ENCODE assay signal across 10 cellular contexts in the genomic region with DNA sequence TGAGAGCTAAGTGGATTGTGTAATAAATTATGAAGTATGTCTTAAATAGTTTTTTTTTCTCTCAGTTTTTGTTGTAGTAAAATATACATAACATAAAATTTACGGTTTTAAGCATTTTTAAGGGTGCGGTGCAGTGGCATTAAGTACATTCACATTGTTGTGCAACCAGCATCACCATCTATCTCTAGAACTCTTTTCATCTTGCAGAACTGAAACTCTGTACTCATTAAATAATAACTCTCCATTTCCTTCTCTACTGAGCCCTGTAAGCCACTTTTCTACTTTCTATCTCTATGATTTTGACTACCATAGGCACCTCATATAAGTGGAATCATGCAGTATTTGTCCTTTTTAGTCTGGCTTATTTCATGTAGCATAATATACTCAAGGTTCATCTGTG.
DNase-seq lines count a peak whose midpoint lies in the region; ATAC-seq and TF ChIP-seq lines count a peak whose summit lies in the region.
"Had no signal": no experiment of that assay in that cellular context is flagged by ENCODE, and none has a peak within 500 bp of the region (broad histone marks: within the 10 kb centered on the region; RNA-seq: fewer than 3 reads in every experiment).

No MANE protein-coding gene starts in this region.

- H3K9me3 ChIP-seq in colonic mucosa = no peaks in the 10 kb centered on the region
- H3K9me3 ChIP-seq: mucosa of descending colon had no signal

- H3K9ac ChIP-seq in colonic mucosa (ENCODE audit: low read depth in 2 of 2, low read length in 2 of 2) = no peak overlapping the region

- no peaks in the 10 kb centered on the region for H3K4me1 ChIP-seq in colonic mucosa

- peaks cover 5% of the 10 kb centered on the region for H3K36me3 ChIP-seq in colonic mucosa

- H3K4me3 ChIP-seq in colonic mucosa = no peak overlapping the region
- H3K4me3 ChIP-seq: mucosa of descending colon had no signal

- peak; percentile 90 for ATAC-seq in GM18508 (IDR thresholded peaks at IDR 0.05; ENCODE audit: insufficient read depth, unreplicated experiment)
- peak; percentile 64 for ATAC-seq in GM21367 (IDR thresholded peaks at IDR 0.05; ENCODE audit: unreplicated experiment)
- peak; percentile 81 for ATAC-seq in HG03135 (IDR thresholded peaks at IDR 0.05; ENCODE audit: unreplicated experiment)
- no peak for ATAC-seq in HG03442 (IDR thresholded peaks at IDR 0.05; ENCODE audit: unreplicated experiment)
- ATAC-seq: mucosa of descending colon had no signal

- no peak for TF ChIP-seq CTCF in colonic mucosa (IDR thresholded peaks at IDR 0.05)

- H3K27me3 ChIP-seq in colonic mucosa = no peaks in the 10 kb centered on the region

- H3K27ac ChIP-seq in colonic mucosa = no peak overlapping the region

- DNase-seq in amniotic epithelial cell (ENCODE audit: low read depth) (peak; percentile 38), colonic mucosa (no peak), hippocampal formation (lab: John Stamatoyannopoulos, UW) (no peak)
- DNase-seq in central memory CD4-positive, alpha-beta T cell = no peak
- DNase-seq: KBM-7, mucosa of descending colon had no signal

- intact Hi-C loops in colonic mucosa (cut with DNase I) = no loop called here
